Comparison of ENCODE assay signal across 7 cellular contexts in genomic region chr6:151452750-151453427, GRCh38. TPM values are rescaled to one million over a fixed set of nuclear protein-coding genes. Genes with fewer than 3 reads are reported as not detected.
DNase-seq lines count a peak whose midpoint lies in the region; ATAC-seq, FAIRE-seq and TF ChIP-seq lines count a peak whose summit lies in the region.

No MANE protein-coding gene starts in this region.

- no peaks in the 10 kb centered on the region for H3K27me3 Mint-ChIP-seq in chondrocyte (ENCODE audit: low read depth)
- H3K27me3 Mint-ChIP-seq in type B pancreatic cell = peaks cover 4% of the 10 kb centered on the region

- H3K4me3 Mint-ChIP-seq in chondrocyte (ENCODE audit: unreplicated experiment) = peak overlapping the region; percentile 94
- peak overlapping the region; percentile 97 for H3K4me3 Mint-ChIP-seq in type B pancreatic cell

- peaks cover 3% of the 10 kb centered on the region in 2 donors for H3K4me1 ChIP-seq in lung (ENCODE audit: control insufficient read depth in 2 of 2, insufficient read depth in 2 of 2, low read length in 2 of 2)

- ATAC-seq in lung (ENCODE audit: insufficient read depth, low FRiP score) = no peak
- ATAC-seq in GM18520 (IDR thresholded peaks at IDR 0.05; ENCODE audit: unreplicated experiment) = no peak

- TF ChIP-seq CTCF in chondrocyte (IDR thresholded peaks at IDR 0.05) (peak; percentile 23), lung (IDR thresholded peaks at IDR 0.05; ENCODE audit: control extremely low read depth, extremely low read depth) (no peak), type B pancreatic cell (conservative IDR thresholded peaks at IDR 0.05) (no peak), GM10248 (IDR thresholded peaks at IDR 0.05; ENCODE audit: control extremely low read depth, extremely low read depth, low read depth, missing control alignments) (no peak)

- peaks cover 5% of the 10 kb centered on the region for H3K36me3 Mint-ChIP-seq in chondrocyte (ENCODE audit: low read depth)
- H3K36me3 Mint-ChIP-seq in type B pancreatic cell = peaks cover 27% of the 10 kb centered on the region

- no peaks in the 10 kb centered on the region for H3K36me3 ChIP-seq in lung (ENCODE audit: control insufficient read depth in 2 of 2, insufficient read depth in 2 of 2, low read length in 2 of 2)

- peak; percentile 37 for FAIRE-seq in GM19239 (lab: Jason Lieb, UNC)

- H3K27me3 ChIP-seq in lung (ENCODE audit: control insufficient read depth, insufficient read depth) = no peaks in the 10 kb centered on the region

- 1% methylated on average over 24 of the region's 24 CpGs for WGBS in lung, 2 donors

- H3K27ac ChIP-seq in lung (ENCODE audit: low read depth in 1 of 2, low read length in 1 of 2) = peak overlapping the region; percentile 92 to 98

- H3K27ac Mint-ChIP-seq in chondrocyte (ENCODE audit: unreplicated experiment) (peak overlapping the region; percentile 96), type B pancreatic cell (peak overlapping the region; percentile 92)

- peaks cover 52% of the 10 kb centered on the region for H3K4me1 Mint-ChIP-seq in chondrocyte (ENCODE audit: low read depth)
- H3K4me1 Mint-ChIP-seq in type B pancreatic cell (ENCODE audit: unreplicated experiment) = peaks cover 26% of the 10 kb centered on the region

- no peak for DNase-seq in GM19239 (ENCODE audit: insufficient read length, low spot score)
- peak; percentile 68 for DNase-seq in NCI-H69 (lab: John Stamatoyannopoulos, UW)
- no peak for DNase-seq in chondrocyte (ENCODE audit: low spot score)
- DNase-seq in lung (ENCODE audit: low spot score) = peak; percentile 36
- DNase-seq in type B pancreatic cell (ENCODE audit: extremely low spot score, unreplicated experiment) = no peak
- DNase-seq in GM10248 (ENCODE audit: extremely low spot score) = no peak

- H3K9me3 Mint-ChIP-seq in chondrocyte (ENCODE audit: low read depth) = no peaks in the 10 kb centered on the region
- H3K9me3 Mint-ChIP-seq in type B pancreatic cell = no peaks in the 10 kb centered on the region

- H3K4me3 ChIP-seq in lung = peak overlapping the region; percentile 92

- POLR2A ChIA-PET in GM10248 (lab: Yijun Ruan, JAX) = no interaction called here

- no peaks in the 10 kb centered on the region for H3K9me3 ChIP-seq in lung (ENCODE audit: control insufficient read depth in 2 of 2, insufficient read depth in 1 of 2, low read length in 1 of 2)

- CTCF ChIA-PET in GM10248 (lab: Yijun Ruan, JAX) = interaction anchor here (0.7 to 2.1 kb wide), 4 partner anchors 11 to 57 kb away, joined by 3 to 30 read pairs (median 6); no protein-coding TSS in a partner anchor

RNA-seq across cellular contexts. Expression of gene RMND1, which starts 1.0 kb away (rescaled TPM):
- total RNA-seq in chondrocyte (19.3 to 42.8 TPM (median 42.5 TPM) in 3 replicates), lung (10 to 100 TPM; 17.8 to 43.2 TPM), type B pancreatic cell (ENCODE audit: low replicate concordance) (22.7 and 28.6 TPM in 2 replicates)
- polyA plus RNA-seq in lung = 10 to 100 TPM; 10.2 to 26.0 TPM

RNA-seq across cellular contexts. Expression of gene CCDC170, which starts 40.9 kb away (rescaled TPM):
- total RNA-seq in chondrocyte (0.20 to 0.67 TPM (median 0.60 TPM) in 3 replicates), lung (10 to 100 TPM; 21.3 to 24.1 TPM), type B pancreatic cell (ENCODE audit: low replicate concordance) (0.24 and 1.9 TPM in 2 replicates)
- polyA plus RNA-seq in lung = 1 to 10 TPM; 2.4 to 5.2 TPM

Comparison
In these comparisons a context has a peak if more than half of its experiments do, and no peak if none do; other contexts are left out.
1. DNase-seq: peak in NCI-H69 (single experiment) and lung (single experiment); none in GM19239 (single experiment), chondrocyte (single experiment), type B pancreatic cell (single experiment) and GM10248 (single experiment).